Comparison of ENCODE assay signal across 8 cellular contexts in genomic region chr12:43758247-43758727, GRCh38. TPM values are rescaled to one million over a fixed set of nuclear protein-coding genes. Genes with fewer than 3 reads are reported as not detected.
DNase-seq lines count a peak whose midpoint lies in the region; ATAC-seq and TF ChIP-seq lines count a peak whose summit lies in the region.

No MANE protein-coding gene starts in this region.

- H3K4me1 Mint-ChIP-seq in activated naive CD4-positive, alpha-beta T cell treated with anti-CD3 and anti-CD28 coated beads for 36 hours (ENCODE audit: low read depth): peaks cover 59% of the 10 kb centered on the region
- H3K4me1 Mint-ChIP-seq in T-cell: peaks cover 84 to 87% (median 86%) of the 10 kb centered on the region in 3 donors

- intact Hi-C loops in activated naive CD4-positive, alpha-beta T cell treated with anti-CD3 and anti-CD28 coated beads for 36 hours (cut with micrococcal nuclease): loop anchor here (1.0 to 5.0 kb wide), 4 partner anchors 48 to 1519 kb away; partner anchors contain the start of genes PPHLN1, TWF1, YAF2 and ZCRB1

- H3K4me1 ChIP-seq in mucosa of stomach (ENCODE audit: control insufficient read depth, insufficient read depth, low read length) (peaks cover 14% of the 10 kb centered on the region), upper lobe of left lung (peaks cover 10 to 40% (median 33%) of the 10 kb centered on the region in 4 donors)

- H3K27me3 ChIP-seq in mucosa of stomach (ENCODE audit: control insufficient read depth, insufficient read depth, low read length) (no peaks in the 10 kb centered on the region), upper lobe of left lung (no peaks in the 10 kb centered on the region)

- H3K36me3 ChIP-seq in mucosa of stomach (ENCODE audit: control insufficient read depth, insufficient read depth, low read length) (no peaks in the 10 kb centered on the region), upper lobe of left lung (peaks cover 0 to 9% (median 0%) of the 10 kb centered on the region in 4 donors)

- H3K9me3 ChIP-seq in mucosa of stomach (ENCODE audit: control insufficient read depth, low read length) (no peaks in the 10 kb centered on the region), upper lobe of left lung (no peaks in the 10 kb centered on the region)

- CTCF ChIA-PET in activated naive CD4-positive, alpha-beta T cell treated with anti-CD3 and anti-CD28 coated beads for 36 hours (lab: Charles Lee): interaction anchor here (0.7 to 2.6 kb wide), 7 partner anchors 9 to 124 kb away, joined by 3 to 13 read pairs (median 3); partner anchors contain the start of gene TWF1
- CTCF ChIA-PET in T-cell (lab: Charles Lee): interaction anchor here in 1 of 2 donors (0.7 to 1.6 kb wide), 6 partner anchors 9 to 125 kb away, joined by 3 to 7 read pairs (median 4); no protein-coding TSS in a partner anchor

- peak overlapping the region; percentile 91 for H3K27ac ChIP-seq in epithelial cell of prostate
- H3K27ac ChIP-seq in upper lobe of left lung: peak overlapping the region; percentile 90 to 97 (median 92)

- peak; percentile 1 for ATAC-seq in HG03342 (IDR thresholded peaks at IDR 0.05; ENCODE audit: unreplicated experiment)
- ATAC-seq in T-cell (replicated peaks in 1 of 4): peak; percentile 8 to 24 (median 16)
- peak; percentile 45 to 54 for ATAC-seq in upper lobe of left lung (ENCODE audit: low FRiP score in 2 of 2)
- ATAC-seq in HG03108 (IDR thresholded peaks at IDR 0.05; ENCODE audit: unreplicated experiment): no peak

- TF ChIP-seq EP300 in upper lobe of left lung (IDR thresholded peaks at IDR 0.05): no peak

- peak overlapping the region; percentile 97 for H3K4me3 Mint-ChIP-seq in activated naive CD4-positive, alpha-beta T cell treated with anti-CD3 and anti-CD28 coated beads for 36 hours
- peak overlapping the region; percentile 97 to 98 (median 98) for H3K4me3 Mint-ChIP-seq in T-cell

- no peaks in the 10 kb centered on the region for H3K9me3 Mint-ChIP-seq in activated naive CD4-positive, alpha-beta T cell treated with anti-CD3 and anti-CD28 coated beads for 36 hours
- H3K9me3 Mint-ChIP-seq in T-cell: no peaks in the 10 kb centered on the region

- H3K36me3 Mint-ChIP-seq in activated naive CD4-positive, alpha-beta T cell treated with anti-CD3 and anti-CD28 coated beads for 36 hours (ENCODE audit: low read depth): peaks cover 39% of the 10 kb centered on the region
- peaks cover 22% of the 10 kb centered on the region for H3K36me3 Mint-ChIP-seq in T-cell

- WGBS in upper lobe of left lung, 2 donors: 1 to 3% methylated on average over 17 to 18 of the region's 18 CpGs

- peak overlapping the region; percentile 96 for H3K27ac Mint-ChIP-seq in activated naive CD4-positive, alpha-beta T cell treated with anti-CD3 and anti-CD28 coated beads for 36 hours
- H3K27ac Mint-ChIP-seq in T-cell: peak overlapping the region; percentile 99

- TF ChIP-seq POLR2A in upper lobe of left lung (IDR thresholded peaks at IDR 0.05): no peak

- TF ChIP-seq CTCF in upper lobe of left lung (IDR thresholded peaks at IDR 0.05): no peak

- H3K9ac ChIP-seq in mucosa of stomach (ENCODE audit: low read length): peak overlapping the region; percentile 99

- POLR2A ChIA-PET in T-cell (lab: Charles Lee): interaction anchor here (0.6 to 2.1 kb wide), 3 partner anchors 48 to 51 kb away, joined by 6 to 17 read pairs (median 7); partner anchors contain the start of gene TWF1 (in 2 of the 2)

- peak overlapping the region; percentile 91 for H3K4me3 ChIP-seq in mucosa of stomach (ENCODE audit: low read length)
- H3K4me3 ChIP-seq in upper lobe of left lung: peak overlapping the region; percentile 55 to 68 (median 61)

- H3K27me3 Mint-ChIP-seq in activated naive CD4-positive, alpha-beta T cell treated with anti-CD3 and anti-CD28 coated beads for 36 hours (ENCODE audit: low read depth): no peaks in the 10 kb centered on the region
- no peaks in the 10 kb centered on the region for H3K27me3 Mint-ChIP-seq in T-cell

- peak; percentile 42 for DNase-seq in activated naive CD4-positive, alpha-beta T cell treated with anti-CD3 and anti-CD28 coated beads for 36 hours
- DNase-seq in activated naive CD4-positive, alpha-beta T cell treated with Interleukin-2 at 50 U/mL for 16 hours: no peak
- peak in 1 of 34 experiments; percentile 14 for DNase-seq in T-cell
- no peak for DNase-seq in epithelial cell of prostate (ENCODE audit: low read depth, low spot score)
- DNase-seq in upper lobe of left lung: peak in 1 of 2 donors; percentile 29

RNA-seq across cellular contexts. Expression of gene PUS7L, which starts 0.3 kb away (rescaled TPM):
- total RNA-seq in activated naive CD4-positive, alpha-beta T cell treated with anti-CD3 and anti-CD28 coated beads for 36 hours: 10 to 100 TPM in 1 of 2 experiments, 1 to 10 TPM in 1; 8.1 to 10.5 TPM
- total RNA-seq in T-cell (10 to 100 TPM; 17.5 to 24.9 (median 19.2) TPM), upper lobe of left lung (10 to 100 TPM in 1 of 6 donors, 1 to 10 TPM in 5; 1.8 to 10.6 (median 8.8) TPM)

RNA-seq across cellular contexts. Expression of gene IRAK4, which starts 0.5 kb away (rescaled TPM):
- total RNA-seq in activated naive CD4-positive, alpha-beta T cell treated with anti-CD3 and anti-CD28 coated beads for 36 hours: 10 to 100 TPM; 24.2 to 24.5 TPM
- 10 to 100 TPM; 48.7 to 55.8 (median 49.8) TPM for total RNA-seq in T-cell
- 10 to 100 TPM; 14.4 to 41.6 (median 21.1) TPM for total RNA-seq in upper lobe of left lung

RNA-seq across cellular contexts. Expression of gene TWF1, which starts 47.8 kb away (rescaled TPM):
- total RNA-seq in activated naive CD4-positive, alpha-beta T cell treated with anti-CD3 and anti-CD28 coated beads for 36 hours: 10 to 100 TPM; 12.9 to 15.3 TPM
- 10 to 100 TPM; 23.4 to 53.3 (median 29.4) TPM for total RNA-seq in T-cell
- total RNA-seq in upper lobe of left lung: 10 to 100 TPM; 15.5 to 67.9 (median 43.1) TPM
